In genomic region chr12:100437038-100437841, GRCh38 we compare ENCODE assay signal across 1 cellular context.
TF ChIP-seq lines count a peak whose summit lies in the region.

No MANE protein-coding gene starts in this region.

TF ChIP-seq in K562, 482 proteins besides CTCF, POLR2A, EP300 and RAD21 (continued from another document and continues in another):
- TF ChIP-seq THAP12 (CRISPR knock-in tag; IDR thresholded peaks at IDR 0.05) (no peak), ZNF431 (CRISPR knock-in tag; IDR thresholded peaks at IDR 0.05) (no peak), THRAP3 (IDR thresholded peaks at IDR 0.05; ENCODE audit: borderline replicate concordance) (no peak), ZNF717 (CRISPR knock-in tag; IDR thresholded peaks at IDR 0.05) (no peak), ADNP (tag; IDR thresholded peaks at IDR 0.05) (no peak), HDAC6 (IDR thresholded peaks at IDR 0.05; ENCODE audit: low read depth, low read length) (no peak), ZKSCAN3 (CRISPR knock-in tag; IDR thresholded peaks at IDR 0.05) (no peak), SP1 (CRISPR knock-in tag; IDR thresholded peaks at IDR 0.05) (no peak), TBL1XR1 (IDR thresholded peaks at IDR 0.05; ENCODE audit: low read length in 2 of 2) (peak in 1 of 2 experiments; percentile 54; a peak in 1 of 4 replicates), BDP1 (IDR thresholded peaks at IDR 0.05; ENCODE audit: insufficient read depth, insufficient read length) (no peak), ZBTB43 (CRISPR knock-in tag; IDR thresholded peaks at IDR 0.05) (no peak), TFAP4 (CRISPR knock-in tag; IDR thresholded peaks at IDR 0.05; ENCODE audit: borderline replicate concordance) (peak; percentile 27; the same call in 1 of the 2 replicates), PHF21A (IDR thresholded peaks at IDR 0.05; ENCODE audit: borderline replicate concordance, low read depth) (no peak), ZFP36 (IDR thresholded peaks at IDR 0.05; ENCODE audit: low read depth, low read length, partially characterized antibody) (no peak), PPARD (CRISPR knock-in tag; IDR thresholded peaks at IDR 0.05) (no peak), HDAC3 (IDR thresholded peaks at IDR 0.05; ENCODE audit: borderline replicate concordance, partially characterized antibody) (no peak), YBX1 (IDR thresholded peaks at IDR 0.05) (no peak), ZNF655 (CRISPR knock-in tag; IDR thresholded peaks at IDR 0.05) (no peak), CBX1 (IDR thresholded peaks at IDR 0.05; ENCODE audit: low read depth) (no peak), CHD2 (IDR thresholded peaks at IDR 0.05; ENCODE audit: low read depth, low read length) (no peak), ZBTB7A (IDR thresholded peaks at IDR 0.05; ENCODE audit: borderline replicate concordance, control insufficient read depth, low read depth, low read length) (no peak), L3MBTL2 (IDR thresholded peaks at IDR 0.05) (no peak), ZBTB11 (CRISPR knock-in tag; IDR thresholded peaks at IDR 0.05) (peak in 1 of 3 experiments; percentile 84; a peak in 2 of 6 replicates), ZSCAN32 (CRISPR knock-in tag; IDR thresholded peaks at IDR 0.05) (no peak), ZC3H8 (IDR thresholded peaks at IDR 0.05) (no peak), TRIM28 (IDR thresholded peaks at IDR 0.05) (no peak), ZNF512 (tag; IDR thresholded peaks at IDR 0.05) (no peak), ZNF197 (CRISPR knock-in tag; IDR thresholded peaks at IDR 0.05; ENCODE audit: low read depth) (no peak), PHB (CRISPR knock-in tag; IDR thresholded peaks at IDR 0.05) (no peak), CC2D1A (IDR thresholded peaks at IDR 0.05) (no peak), SMARCA5 (IDR thresholded peaks at IDR 0.05) (no peak), MLX (CRISPR knock-in tag; conservative IDR thresholded peaks at IDR 0.05) (no peak), RBM14 (IDR thresholded peaks at IDR 0.05; ENCODE audit: borderline replicate concordance, insufficient read depth, low read depth, low read length) (no peak), CTCFL (IDR thresholded peaks at IDR 0.05; ENCODE audit: borderline replicate concordance, insufficient read depth, low read depth, low read length, poor library complexity, severe bottlenecking) (no peak), ZNF398 (CRISPR knock-in tag; IDR thresholded peaks at IDR 0.05) (no peak), TAL1 (IDR thresholded peaks at IDR 0.05) (peak; percentile 72), RFX7 (CRISPR knock-in tag; IDR thresholded peaks at IDR 0.05) (no peak), KLF10 (CRISPR knock-in tag; IDR thresholded peaks at IDR 0.05) (no peak), HINFP (tag; conservative IDR thresholded peaks at IDR 0.05; ENCODE audit: low read depth) (no peak), SOX6 (IDR thresholded peaks at IDR 0.05) (peak; percentile 91), ZBTB17 (CRISPR knock-in tag; IDR thresholded peaks at IDR 0.05) (no peak), PML (IDR thresholded peaks at IDR 0.05; ENCODE audit: low read length) (peak; percentile 35; the same call in 1 of the 2 replicates), CBFA2T2 (conservative IDR thresholded peaks at IDR 0.05) (peak; percentile 61), IRF2 (CRISPR knock-in tag; IDR thresholded peaks at IDR 0.05) (no peak), MYNN (IDR thresholded peaks at IDR 0.05) (no peak), MYNN (CRISPR knock-in tag; IDR thresholded peaks at IDR 0.05) (no peak), TCF15 (CRISPR knock-in tag; IDR thresholded peaks at IDR 0.05) (no peak), ZNF589 (CRISPR knock-in tag; IDR thresholded peaks at IDR 0.05; ENCODE audit: low read depth) (0 out of 2 replicates have a peak, but pooled peaks have one; percentile 68), POLR2AphosphoS2 (IDR thresholded peaks at IDR 0.05; ENCODE audit: low read length) (no peak), HMGN3 (IDR thresholded peaks at IDR 0.05; ENCODE audit: borderline replicate concordance, extremely low read depth, insufficient read length, low read depth, low read length) (no peak), NCOA1 (IDR thresholded peaks at IDR 0.05; ENCODE audit: low read depth) (no peak), MXD1 (CRISPR knock-in tag; IDR thresholded peaks at IDR 0.05; ENCODE audit: borderline replicate concordance, poor library complexity, severe bottlenecking) (no peak), TFAM (CRISPR knock-in tag; conservative IDR thresholded peaks at IDR 0.05) (no peak)
